2 cellular contexts compared by ENCODE assay signal in genomic region chr3:33855884-33856546, GRCh38.
A peak's percentile ranks its signal among the peaks of the same experiment; 100 is the strongest.
TF ChIP-seq lines count a peak whose summit lies in the region.

No MANE protein-coding gene starts in this region.

TF ChIP-seq in liver, 16 proteins besides CTCF, POLR2A, EP300 and RAD21:
- TF ChIP-seq HNF4A (conservative IDR thresholded peaks at IDR 0.05), result peak in 1 of 2 donors; percentile 26
- TF ChIP-seq YY1 (IDR thresholded peaks at IDR 0.05), result no peak
- TF ChIP-seq FOXA1 (IDR thresholded peaks at IDR 0.05), result no peak
- TF ChIP-seq NR2F2 (IDR thresholded peaks at IDR 0.05), result no peak
- TF ChIP-seq SP1 (IDR thresholded peaks at IDR 0.05), result no peak
- TF ChIP-seq FOXA2 (IDR thresholded peaks at IDR 0.05), result no peak
- no peak for TF ChIP-seq GABPA (IDR thresholded peaks at IDR 0.05 in 1 of 2, conservative IDR thresholded peaks at IDR 0.05 in 1 of 2)
- no peak for TF ChIP-seq ZBTB33 (IDR thresholded peaks at IDR 0.05)

TF ChIP-seq in HepG2, 621 proteins besides CTCF, POLR2A, EP300 and RAD21:
- TF ChIP-seq ATRX (CRISPR knock-in tag; IDR thresholded peaks at IDR 0.05; ENCODE audit: borderline replicate concordance), result no peak
- TF ChIP-seq ZFY (CRISPR knock-in tag; IDR thresholded peaks at IDR 0.05), result no peak
- no peak for TF ChIP-seq ZBTB1 (CRISPR knock-in tag; IDR thresholded peaks at IDR 0.05; ENCODE audit: borderline replicate concordance)
- no peak for TF ChIP-seq ZNF224 (CRISPR knock-in tag; IDR thresholded peaks at IDR 0.05)
- TF ChIP-seq IKZF4 (CRISPR knock-in tag; IDR thresholded peaks at IDR 0.05; ENCODE audit: borderline replicate concordance, low read depth, not compliant biosample characterization), result no peak
- no peak for TF ChIP-seq CEBPZ (IDR thresholded peaks at IDR 0.05; ENCODE audit: low read length)
- no peak for TF ChIP-seq ZNF513 (CRISPR knock-in tag; conservative IDR thresholded peaks at IDR 0.05)
- no peak for TF ChIP-seq THAP8 (CRISPR knock-in tag; IDR thresholded peaks at IDR 0.05; ENCODE audit: borderline replicate concordance)
- TF ChIP-seq ZNF512B (CRISPR knock-in tag; IDR thresholded peaks at IDR 0.05; ENCODE audit: borderline replicate concordance), result no peak
- TF ChIP-seq ATF7-NPFF (CRISPR knock-in tag; IDR thresholded peaks at IDR 0.05; ENCODE audit: low read depth), result no peak
- TF ChIP-seq TSC22D2 (CRISPR knock-in tag; IDR thresholded peaks at IDR 0.05; ENCODE audit: borderline replicate concordance), result no peak
- no peak for TF ChIP-seq ZNF841 (CRISPR knock-in tag; IDR thresholded peaks at IDR 0.05; ENCODE audit: borderline replicate concordance)
- TF ChIP-seq MEIS1 (CRISPR knock-in tag; IDR thresholded peaks at IDR 0.05; ENCODE audit: borderline replicate concordance), result no peak
- no peak for TF ChIP-seq ZNF234 (CRISPR knock-in tag; conservative IDR thresholded peaks at IDR 0.05)
- no peak for TF ChIP-seq MAX (IDR thresholded peaks at IDR 0.05)
- TF ChIP-seq ZBTB7B (CRISPR knock-in tag; IDR thresholded peaks at IDR 0.05), result no peak
- no peak for TF ChIP-seq FLYWCH1 (CRISPR knock-in tag; IDR thresholded peaks at IDR 0.05)
- no peak for TF ChIP-seq FOXM1 (CRISPR knock-in tag; IDR thresholded peaks at IDR 0.05)
- no peak for TF ChIP-seq SMC3 (IDR thresholded peaks at IDR 0.05; ENCODE audit: low read length)
TF ChIP-seq in HepG2: peak in this region for 0.
